In genomic region chr3:16171825-16172224, GRCh38 we compare ENCODE assay signal across 2 cellular contexts.
TF ChIP-seq lines count a peak whose summit lies in the region.

No MANE protein-coding gene starts in this region.

TF ChIP-seq in H1, 55 proteins besides CTCF, POLR2A, EP300 and RAD21:
- no peak for TF ChIP-seq KDM1A (IDR thresholded peaks at IDR 0.05; ENCODE audit: borderline replicate concordance, low read length)
- no peak for TF ChIP-seq MAX (IDR thresholded peaks at IDR 0.05)
- no peak for TF ChIP-seq SIN3A (conservative IDR thresholded peaks at IDR 0.05 in 1 of 2, IDR thresholded peaks at IDR 0.05 in 1 of 2; ENCODE audit: low read depth in 1 of 2, low read length in 2 of 2)
- no peak for TF ChIP-seq BACH1 (IDR thresholded peaks at IDR 0.05; ENCODE audit: low read length)
- TF ChIP-seq NRF1 (IDR thresholded peaks at IDR 0.05; ENCODE audit: low read depth, low read length) = no peak
- TF ChIP-seq RXRA (IDR thresholded peaks at IDR 0.05; ENCODE audit: insufficient read depth, low read depth, low read length) = no peak
- TF ChIP-seq TCF12 (IDR thresholded peaks at IDR 0.05; ENCODE audit: low read depth, low read length) = no peak
- no peak for TF ChIP-seq NANOG (IDR thresholded peaks at IDR 0.05; ENCODE audit: insufficient read depth, low read depth, low read length, poor library complexity, severe bottlenecking)
- TF ChIP-seq BCL11A (IDR thresholded peaks at IDR 0.05; ENCODE audit: low read depth in 2 of 2, low read length in 2 of 2) = no peak
- no peak for TF ChIP-seq FOSL1 (IDR thresholded peaks at IDR 0.05; ENCODE audit: insufficient read depth, low read depth, low read length)
- no peak for TF ChIP-seq SUZ12 (IDR thresholded peaks at IDR 0.05; ENCODE audit: low read length)
- TF ChIP-seq GABPA (IDR thresholded peaks at IDR 0.05; ENCODE audit: borderline replicate concordance, insufficient read depth, low read length) = no peak
- TF ChIP-seq RFX5 (IDR thresholded peaks at IDR 0.05; ENCODE audit: borderline replicate concordance, low read depth, low read length) = no peak
- no peak for TF ChIP-seq CHD1 (IDR thresholded peaks at IDR 0.05; ENCODE audit: low read depth, low read length)

TF ChIP-seq in HepG2, 621 proteins besides CTCF, POLR2A, EP300 and RAD21:
- TF ChIP-seq ZNF557 (CRISPR knock-in tag; IDR thresholded peaks at IDR 0.05) (no peak), ZBTB2 (CRISPR knock-in tag; IDR thresholded peaks at IDR 0.05; ENCODE audit: low read depth) (no peak), ZNF652 (CRISPR knock-in tag; IDR thresholded peaks at IDR 0.05; ENCODE audit: borderline replicate concordance, low read depth) (no peak), ZNF343 (CRISPR knock-in tag; IDR thresholded peaks at IDR 0.05) (no peak), U2AF1 (optimal IDR thresholded peaks at IDR 0.05; ENCODE audit: low read depth, low read length) (no peak), CCAR2 (optimal IDR thresholded peaks at IDR 0.05; ENCODE audit: low read depth, low read length) (no peak), ZNF281 (CRISPR knock-in tag; IDR thresholded peaks at IDR 0.05; ENCODE audit: borderline replicate concordance) (peak; percentile 77; the same call in 1 of the 2 replicates), FOXA3 (CRISPR knock-in tag; IDR thresholded peaks at IDR 0.05) (0 out of 2 replicates have a peak, but pooled peaks have one; percentile 29)
